8 cellular contexts compared by ENCODE assay signal in genomic region chr5:60945760-60946253, GRCh38. TPM values are rescaled to one million over a fixed set of nuclear protein-coding genes. Genes with fewer than 3 reads are reported as not detected.
DNase-seq lines count a peak whose midpoint lies in the region; ATAC-seq and TF ChIP-seq lines count a peak whose summit lies in the region.

No MANE protein-coding gene starts in this region.

- POLR2A ChIA-PET in activated B cell treated with CpG ODN at 0.5 μM for 24 hours (lab: Charles Lee), result interaction anchor here (2.6 kb wide), 1 partner anchor 385 kb away, joined by 23 read pairs; the partner anchor contains the start of gene ZSWIM6

- H3K27me3 Mint-ChIP-seq in IgD-negative memory B cell, result no peaks in the 10 kb centered on the region
- no peaks in the 10 kb centered on the region for H3K27me3 Mint-ChIP-seq in activated B cell treated with CpG ODN at 0.5 μM for 24 hours
- H3K27me3 Mint-ChIP-seq in T-helper 17 cell, result no peaks in the 10 kb centered on the region

- 0 to 1% (median 1%) methylated on average over 23 of the region's 23 CpGs for WGBS in ovary, 3 donors

- TF ChIP-seq CTCF in activated B cell treated with CpG ODN at 0.5 μM for 24 hours (IDR thresholded peaks at IDR 0.05), result no peak
- no peak for TF ChIP-seq CTCF in ovary (IDR thresholded peaks at IDR 0.05)

- H3K36me3 Mint-ChIP-seq in IgD-negative memory B cell, result peaks cover 2% of the 10 kb centered on the region
- H3K36me3 Mint-ChIP-seq in activated B cell treated with CpG ODN at 0.5 μM for 24 hours (ENCODE audit: low read depth), result no peaks in the 10 kb centered on the region
- no peaks in the 10 kb centered on the region for H3K36me3 Mint-ChIP-seq in T-helper 17 cell (ENCODE audit: low read depth)

- H3K9me3 ChIP-seq in ovary, result no peaks in the 10 kb centered on the region
- no peaks in the 10 kb centered on the region for H3K9me3 ChIP-seq in T-helper 17 cell (ENCODE audit: control insufficient read depth, low read length, poor library complexity, severe bottlenecking)

- H3K27me3 ChIP-seq in ovary, result no peaks in the 10 kb centered on the region

- H3K4me1 Mint-ChIP-seq in IgD-negative memory B cell (peaks cover 16 to 32% (median 26%) of the 10 kb centered on the region in 3 donors), activated B cell treated with CpG ODN at 0.5 μM for 24 hours (peaks cover 32% of the 10 kb centered on the region), T-helper 17 cell (peaks cover 15% of the 10 kb centered on the region)

- TF ChIP-seq EP300 in ovary (IDR thresholded peaks at IDR 0.05), result no peak

- H3K4me1 ChIP-seq in ovary (ENCODE audit: insufficient read depth), result no peaks in the 10 kb centered on the region

- H3K4me3 ChIP-seq in ovary, result peak overlapping the region; percentile 62

- H3K27ac Mint-ChIP-seq in IgD-negative memory B cell, result peak overlapping the region in 2 of 3 donors; percentile 69 to 95
- H3K27ac Mint-ChIP-seq in activated B cell treated with CpG ODN at 0.5 μM for 24 hours, result no peak overlapping the region
- H3K27ac Mint-ChIP-seq in T-helper 17 cell, result no peak overlapping the region

- ATAC-seq in GM21786 (IDR thresholded peaks at IDR 0.05; ENCODE audit: unreplicated experiment) (peak; percentile 21), activated B cell treated with CpG ODN at 0.5 μM for 24 hours (ENCODE audit: low read depth) (peak; percentile 5), T-helper 17 cell (no peak)

- peak overlapping the region; percentile 63 to 80 for H3K27ac ChIP-seq in ovary

- intact Hi-C loops in activated B cell treated with CpG ODN at 0.5 μM for 24 hours (cut with micrococcal nuclease), result loop anchor here (1.0 to 5.0 kb wide), 6 partner anchors 217 to 1361 kb away; partner anchors contain the start of genes DEPDC1B, KIF2A and SMIM15
- intact Hi-C loops in ovary (cut with DNase I), result no loop called here

- peak; percentile 46 for DNase-seq in activated CD4-positive, alpha-beta T cell treated with anti-CD3 and anti-CD28 coated beads for 48 hours
- DNase-seq in activated CD4-positive, alpha-beta T cell treated with anti-CD3 and anti-CD28 coated beads for 1 hour, result no peak
- no peak for DNase-seq in activated B cell treated with CpG ODN at 0.5 μM for 24 hours
- peak; percentile 26 for DNase-seq in globus pallidus (ENCODE audit: low spot score)
- DNase-seq in ovary, result peak in 4 of 5 donors; percentile 23 to 60 (median 28)
- DNase-seq in T-helper 17 cell, result no peak

- H3K36me3 ChIP-seq in ovary, result no peaks in the 10 kb centered on the region

- CTCF ChIA-PET in activated B cell treated with CpG ODN at 0.5 μM for 24 hours (lab: Charles Lee), result interaction anchor here (1.1 kb wide), 1 partner anchor 712 kb away, joined by 4 read pairs; no protein-coding TSS in a partner anchor

- H3K9me3 Mint-ChIP-seq in IgD-negative memory B cell (peaks cover 0 to 3% (median 2%) of the 10 kb centered on the region in 3 donors), activated B cell treated with CpG ODN at 0.5 μM for 24 hours (no peaks in the 10 kb centered on the region)

- no peak for TF ChIP-seq POLR2A in ovary (IDR thresholded peaks at IDR 0.05)

- no peak overlapping the region for H3K4me3 Mint-ChIP-seq in IgD-negative memory B cell
- no peak overlapping the region for H3K4me3 Mint-ChIP-seq in activated B cell treated with CpG ODN at 0.5 μM for 24 hours
- H3K4me3 Mint-ChIP-seq in T-helper 17 cell, result no peak overlapping the region

RNA-seq across cellular contexts. Expression of gene NDUFAF2, which starts 0.8 kb away (rescaled TPM):
- polyA plus RNA-seq in IgD-negative memory B cell, result 21.1 TPM
- 13.1 and 20.0 TPM in 2 replicates for total RNA-seq in activated B cell treated with CpG ODN at 0.5 μM for 24 hours
- total RNA-seq in ovary, result 10 to 100 TPM; 24.8 to 39.7 (median 30.0) TPM
- polyA plus RNA-seq in ovary, result 10 to 100 TPM; 40.1 to 81.7 TPM
- 10 to 100 TPM; 10.5 to 14.5 TPM for total RNA-seq in T-helper 17 cell

RNA-seq across cellular contexts. Expression of gene ERCC8, which starts 0.9 kb away (rescaled TPM):
- polyA plus RNA-seq in IgD-negative memory B cell, result 12.0 TPM
- total RNA-seq in activated B cell treated with CpG ODN at 0.5 μM for 24 hours, result 10.7 and 11.2 TPM in 2 replicates
- 10 to 100 TPM in 2 of 7 donors, 1 to 10 TPM in 5; 7.4 to 12.4 (median 8.7) TPM for total RNA-seq in ovary
- 1 to 10 TPM; 6.2 to 7.5 TPM for polyA plus RNA-seq in ovary
- 1 to 10 TPM; 6.6 to 6.8 TPM for total RNA-seq in T-helper 17 cell

Comparison
In these comparisons a context has a peak if more than half of its experiments do, and no peak if none do; other contexts are left out.
1. DNase-seq: peak in activated CD4-positive, alpha-beta T cell treated with anti-CD3 and anti-CD28 coated beads for 48 hours (single experiment), globus pallidus (single experiment) and ovary (4 of 5); none in activated CD4-positive, alpha-beta T cell treated with anti-CD3 and anti-CD28 coated beads for 1 hour (single experiment), activated B cell treated with CpG ODN at 0.5 μM for 24 hours (single experiment) and T-helper 17 cell (0 of 3).
2. H3K27ac Mint-ChIP-seq: peak in IgD-negative memory B cell (2 of 3); none in activated B cell treated with CpG ODN at 0.5 μM for 24 hours (single experiment) and T-helper 17 cell (single experiment).